9 cellular contexts compared by ENCODE assay signal in the genomic region with DNA sequence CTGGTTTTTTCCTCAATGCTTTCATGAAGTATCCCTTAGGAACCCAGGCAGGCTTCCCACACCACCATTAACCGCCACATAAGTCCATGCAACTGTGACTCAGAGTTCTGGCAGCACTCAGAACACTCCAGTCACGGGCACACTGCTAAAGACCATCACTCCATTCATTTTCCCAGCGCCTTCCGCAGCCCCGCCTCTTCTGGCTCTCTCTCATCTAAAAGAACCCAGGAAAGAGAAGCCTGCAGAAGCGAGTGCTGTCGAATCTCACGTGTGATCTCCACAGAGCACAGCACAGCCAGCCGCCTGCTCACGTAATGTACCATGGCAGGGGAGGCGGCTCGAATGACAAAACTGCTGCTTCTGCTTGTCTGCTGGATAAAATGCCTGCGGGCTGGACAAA. TPM values are rescaled to one million over a fixed set of nuclear protein-coding genes. Genes with fewer than 3 reads are reported as not detected.
A peak's percentile ranks its signal among the peaks of the same experiment; 100 is the strongest.
DNase-seq lines count a peak whose midpoint lies in the region; ATAC-seq and TF ChIP-seq lines count a peak whose summit lies in the region.
"Had no signal": no experiment of that assay in that cellular context is flagged by ENCODE, and none has a peak within 500 bp of the region (broad histone marks: within the 10 kb centered on the region; RNA-seq: fewer than 3 reads in every experiment).

No MANE protein-coding gene starts in this region.

- H3K4me3 ChIP-seq in sigmoid colon: no peak overlapping the region

- no peak for TF ChIP-seq EP300 in sigmoid colon (IDR thresholded peaks at IDR 0.05)

- peaks cover 67% of the 10 kb centered on the region for H3K36me3 Mint-ChIP-seq in Calu3 (ENCODE audit: insufficient read depth, unreplicated experiment)
- H3K36me3 Mint-ChIP-seq in dendritic cell treated with granulocyte-macrophage colony-stimulating factor and Interleukin-4, amounts not matched to agents 40 ng/mL and 50 ng/mL, for 4 days (ENCODE audit: low read depth): peaks cover 59% of the 10 kb centered on the region

- H3K9me3 ChIP-seq in sigmoid colon: no peaks in the 10 kb centered on the region

- ATAC-seq in GM19324 (IDR thresholded peaks at IDR 0.05; ENCODE audit: low FRiP score, unreplicated experiment): no peak
- no peak for ATAC-seq in GM18517 (IDR thresholded peaks at IDR 0.05; ENCODE audit: unreplicated experiment)
- ATAC-seq: activated CD4-positive, alpha-beta T cell treated with anti-CD3 and anti-CD28 coated beads for 36 hours had no signal

- no peaks in the 10 kb centered on the region for H3K27me3 ChIP-seq in sigmoid colon

- H3K36me3 ChIP-seq in sigmoid colon: peaks cover 0 to 31% (median 0%) of the 10 kb centered on the region in 4 donors

- no peaks in the 10 kb centered on the region for H3K9me3 Mint-ChIP-seq in Calu3 (ENCODE audit: low read depth, unreplicated experiment)
- no peaks in the 10 kb centered on the region for H3K9me3 Mint-ChIP-seq in dendritic cell treated with granulocyte-macrophage colony-stimulating factor and Interleukin-4, amounts not matched to agents 40 ng/mL and 50 ng/mL, for 4 days

- peak overlapping the region; percentile 76 for H3K27ac Mint-ChIP-seq in Calu3 (ENCODE audit: unreplicated experiment)
- H3K27ac Mint-ChIP-seq in dendritic cell treated with granulocyte-macrophage colony-stimulating factor and Interleukin-4, amounts not matched to agents 40 ng/mL and 50 ng/mL, for 4 days: peak overlapping the region; percentile 93

- H3K27me3 Mint-ChIP-seq in Calu3 (ENCODE audit: unreplicated experiment): no peaks in the 10 kb centered on the region
- H3K27me3 Mint-ChIP-seq in dendritic cell treated with granulocyte-macrophage colony-stimulating factor and Interleukin-4, amounts not matched to agents 40 ng/mL and 50 ng/mL, for 4 days: peaks cover 1% of the 10 kb centered on the region
- H3K27me3 Mint-ChIP-seq: activated CD4-positive, alpha-beta T cell treated with anti-CD3 and anti-CD28 coated beads for 36 hours had no signal

- no TSS peak for BruUV-seq in Calu3 (replicated peaks; lab: Mats Ljungman, UMichigan)

- H3K4me3 Mint-ChIP-seq in Calu3 (ENCODE audit: low read depth, unreplicated experiment): peak overlapping the region; percentile 80
- peak overlapping the region; percentile 8 for H3K4me3 Mint-ChIP-seq in dendritic cell treated with granulocyte-macrophage colony-stimulating factor and Interleukin-4, amounts not matched to agents 40 ng/mL and 50 ng/mL, for 4 days

- WGBS in sigmoid colon, 2 donors: 75 to 91% methylated on average over 13 of the region's 13 CpGs

- intact Hi-C loops in Calu3 (cut with micrococcal nuclease; ENCODE audit: unreplicated experiment) (no loop called here), sigmoid colon (cut with DNase I) (no loop called here)
- intact Hi-C loops in dendritic cell treated with granulocyte-macrophage colony-stimulating factor and Interleukin-4, amounts not matched to agents 40 ng/mL and 50 ng/mL, for 4 days (cut with micrococcal nuclease): no loop called here

- no peak for TF ChIP-seq POLR2A in sigmoid colon (IDR thresholded peaks at IDR 0.05)

- CTCF ChIA-PET in Calu3 (lab: Charles Lee): interaction anchor here (1.1 kb wide), 1 partner anchor 11 kb away, joined by 3 read pairs; no protein-coding TSS in a partner anchor

- no peak overlapping the region for H3K27ac ChIP-seq in sigmoid colon

- DNase-seq in Calu3 (no peak), NCI-H460 (ENCODE audit: extremely low read depth, low read depth) (peak; percentile 70), occipital lobe (lab: John Stamatoyannopoulos, UW) (peak; percentile 59), sigmoid colon (no peak)
- DNase-seq in stimulated activated CD4-positive, alpha-beta T cell treated with anti-CD3 and anti-CD28 coated beads, Interleukin-4, amount 100 ng/mL, for 24 hours: no peak
- DNase-seq: activated CD4-positive, alpha-beta T cell treated with anti-CD3 and anti-CD28 coated beads for 36 hours had no signal

- H3K4me1 Mint-ChIP-seq in Calu3 (ENCODE audit: low read depth, unreplicated experiment): peaks cover 50% of the 10 kb centered on the region
- H3K4me1 Mint-ChIP-seq in dendritic cell treated with granulocyte-macrophage colony-stimulating factor and Interleukin-4, amounts not matched to agents 40 ng/mL and 50 ng/mL, for 4 days (ENCODE audit: low read depth): peaks cover 69% of the 10 kb centered on the region

- peaks cover 0 to 37% (median 29%) of the 10 kb centered on the region in 4 donors for H3K4me1 ChIP-seq in sigmoid colon

- TF ChIP-seq CTCF in Calu3 (IDR thresholded peaks at IDR 0.05; ENCODE audit: unreplicated experiment) (no peak), sigmoid colon (IDR thresholded peaks at IDR 0.05) (no peak)

RNA-seq across cellular contexts. Expression of a gene that starts 1.9 kb away (rescaled TPM):
- total RNA-seq in Calu3 (2022): 64.0 and 67.2 TPM in 2 replicates
- total RNA-seq in NCI-H460 (2014; rRNA removed; shearing (Covaris generic)): 125 and 137 TPM in 2 replicates
- polyA plus RNA-seq in NCI-H460 (2014; cell fraction: nucleus; rRNA removed): 190 and 249 TPM in 2 replicates
- total RNA-seq in occipital lobe: 19.2 TPM
- 10 to 100 TPM; 23.3 to 52.8 (median 41.6) TPM for total RNA-seq in sigmoid colon
- 10 to 100 TPM; 50.5 to 68.0 (median 66.6) TPM for polyA plus RNA-seq in sigmoid colon

RNA-seq across cellular contexts. Expression of a gene that starts 11.9 kb away (rescaled TPM):
- total RNA-seq in Calu3 (2022): 61.9 and 75.8 TPM in 2 replicates
- total RNA-seq in NCI-H460 (2014; rRNA removed; shearing (Covaris generic)): 6.4 and 6.7 TPM in 2 replicates
- 21.4 and 27.9 TPM in 2 replicates for polyA plus RNA-seq in NCI-H460 (2014; cell fraction: nucleus; rRNA removed)
- total RNA-seq in occipital lobe: not detected
- under 1 TPM in 1 of 4 donors, not detected in 3; 0.28 TPM for total RNA-seq in sigmoid colon
- polyA plus RNA-seq in sigmoid colon: 10 to 100 TPM in 2 of 3 donors, 1 to 10 TPM in 1; 8.4 to 60.3 (median 10.2) TPM

RNA-seq across cellular contexts. Expression of a gene that starts 37.4 kb away (rescaled TPM):
- total RNA-seq in Calu3 (2022): 105 and 113 TPM in 2 replicates
- total RNA-seq in NCI-H460 (2014; rRNA removed; shearing (Covaris generic)): 114 and 126 TPM in 2 replicates
- 381 and 411 TPM in 2 replicates for polyA plus RNA-seq in NCI-H460 (2014; cell fraction: nucleus; rRNA removed)
- total RNA-seq in occipital lobe: 6.9 TPM
- total RNA-seq in sigmoid colon: 10 to 100 TPM; 22.1 to 57.6 (median 42.5) TPM
- 10 to 100 TPM; 34.8 to 43.0 (median 42.1) TPM for polyA plus RNA-seq in sigmoid colon

Comparison
In these comparisons a context has a peak if more than half of its experiments do, and no peak if none do; other contexts are left out.
1. DNase-seq: peak in NCI-H460 (single experiment) and occipital lobe (single experiment); none in Calu3 (single experiment), stimulated activated CD4-positive, alpha-beta T cell treated with anti-CD3 and anti-CD28 coated beads, Interleukin-4, amount 100 ng/mL, for 24 hours (single experiment) and sigmoid colon (single experiment).